Comparison of ENCODE assay signal across 21 cellular contexts in the genomic region with DNA sequence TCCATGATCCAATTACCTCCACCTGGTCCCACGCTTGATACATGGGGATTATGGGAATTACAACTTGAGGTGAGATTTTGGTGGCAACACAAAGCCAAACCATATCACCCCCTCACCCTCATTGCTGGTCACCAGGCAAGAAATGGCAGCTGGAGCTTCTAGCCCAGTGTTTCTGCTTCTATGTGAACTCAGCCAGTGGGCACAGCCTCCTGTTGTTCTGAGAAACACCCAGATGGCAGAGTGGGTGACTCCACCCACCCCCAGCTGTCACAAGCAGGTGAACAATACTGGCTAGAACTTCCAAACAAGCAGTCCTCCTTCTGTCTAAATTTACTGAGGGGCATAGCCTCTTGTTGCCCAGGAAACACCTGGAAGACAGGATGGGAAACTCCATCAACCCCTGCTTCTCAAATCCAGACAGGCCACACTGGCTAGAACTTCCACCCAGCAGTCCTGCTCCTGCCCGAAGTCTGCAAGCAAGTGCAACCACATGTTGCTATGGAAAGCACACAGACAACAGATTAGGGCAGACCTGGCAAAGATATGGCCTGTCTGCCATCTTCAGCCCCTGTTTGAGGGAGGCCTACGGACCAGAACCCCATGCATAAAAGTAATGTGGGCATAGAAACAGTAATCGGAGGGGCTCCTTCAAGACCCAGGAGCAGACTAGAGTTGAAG.
DNase-seq lines count a peak whose midpoint lies in the region; ATAC-seq, FAIRE-seq and TF ChIP-seq lines count a peak whose summit lies in the region.
"Had no signal": no experiment of that assay in that cellular context is flagged by ENCODE, and none has a peak within 500 bp of the region (broad histone marks: within the 10 kb centered on the region; RNA-seq: fewer than 3 reads in every experiment).

No MANE protein-coding gene starts in this region.

- H3K4me3 ChIP-seq in pancreas, result peak overlapping the region in 1 of 4 donors; percentile 20
- H3K4me3 ChIP-seq in psoas muscle, result no peak overlapping the region
- H3K4me3 ChIP-seq: SJCRH30 had no signal

- H3K9me3 ChIP-seq in pancreas (no peaks in the 10 kb centered on the region), psoas muscle (no peaks in the 10 kb centered on the region)
- H3K9me3 ChIP-seq: SJCRH30 had no signal

- H3K27me3 ChIP-seq in pancreas, result no peaks in the 10 kb centered on the region
- no peaks in the 10 kb centered on the region for H3K27me3 ChIP-seq in psoas muscle (ENCODE audit: insufficient read depth in 3 of 3, low read length in 2 of 3)
- H3K27me3 ChIP-seq: SJCRH30 had no signal

- intact Hi-C loops in pancreas (cut with DNase I), result no loop called here
- intact Hi-C loops in psoas muscle (cut with DNase I), result no loop called here

- TF ChIP-seq CTCF in pancreas (IDR thresholded peaks at IDR 0.05), result no peak
- no peak for TF ChIP-seq CTCF in psoas muscle (IDR thresholded peaks at IDR 0.05)

- TF ChIP-seq POLR2A in GM12891 (IDR thresholded peaks at IDR 0.05; ENCODE audit: low read depth, low read length), result no peak

- H3K27ac ChIP-seq in pancreas (peak overlapping the region; percentile 71 to 82 (median 79)), psoas muscle (no peak overlapping the region)
- H3K27ac ChIP-seq: SJCRH30 had no signal

- 56 to 59% methylated on average over 4 of the region's 4 CpGs for WGBS in pancreas, 2 donors
- WGBS in psoas muscle, 3 donors, result 80 to 88% (median 88%) methylated on average over 4 of the region's 4 CpGs

- FAIRE-seq in pancreas (lab: Jason Lieb, UNC) (no peak), GM12891 (lab: Jason Lieb, UNC) (no peak)
- FAIRE-seq: H54 had no signal

- DNase-seq in NCI-H1694 treated with DMSO at 0.1 percent for 48 hours (lab: John Stamatoyannopoulos, UW) (peak; percentile 86), NCI-H524 (lab: John Stamatoyannopoulos, UW) (peak; percentile 90 to 98), RPMI8226 (peak; percentile 24), pancreas (peak; percentile 63 to 86 (median 81)), HPDE6-E6E7 (ENCODE audit: extremely low spot score) (no peak), GM12891 (ENCODE audit: insufficient read length, low spot score) (no peak), psoas muscle (no peak)
- DNase-seq: C1 segment of cervical spinal cord; CD4-positive, alpha-beta memory T cell; COR-L47; DND-41; KBM-7; NCI-H1105 treated with DMSO at 0.1 percent for 48 hours; NCI-H146; NCI-H2081; NCI-H526; T-helper 17 cell had no signal

- H3K36me3 ChIP-seq in pancreas (no peaks in the 10 kb centered on the region), psoas muscle (ENCODE audit: insufficient read depth in 1 of 2, low read depth in 1 of 2) (no peaks in the 10 kb centered on the region)
- H3K36me3 ChIP-seq: SJCRH30 had no signal

- ATAC-seq in pancreas, result peak; percentile 86 to 91 (median 90)
- no peak for ATAC-seq in psoas muscle
- ATAC-seq: Right ventricle myocardium inferior, SK-N-SH treated with all-trans-retinoic acid at 6 μM for 48 hours, T-helper 17 cell had no signal

- H3K4me1 ChIP-seq in pancreas, result peaks cover 0 to 4% (median 0%) of the 10 kb centered on the region in 3 donors
- no peaks in the 10 kb centered on the region for H3K4me1 ChIP-seq in psoas muscle
- H3K4me1 ChIP-seq: SJCRH30 had no signal

TF ChIP-seq in GM12891, 5 proteins besides CTCF, POLR2A, EP300 and RAD21:
- TF ChIP-seq POLR2AphosphoS5 (IDR thresholded peaks at IDR 0.05; ENCODE audit: low read depth, low read length) (no peak), POU2F2 (IDR thresholded peaks at IDR 0.05; ENCODE audit: low read depth, low read length) (no peak), TAF1 (IDR thresholded peaks at IDR 0.05; ENCODE audit: low read depth, low read length) (no peak), PAX5 (IDR thresholded peaks at IDR 0.05; ENCODE audit: insufficient read depth, low read length, severe bottlenecking) (no peak), SPI1 (IDR thresholded peaks at IDR 0.05; ENCODE audit: low read depth, low read length) (no peak)

Comparison
In these comparisons a context has a peak if more than half of its experiments do, and no peak if none do; other contexts are left out.
1. DNase-seq: peak in NCI-H1694 treated with DMSO at 0.1 percent for 48 hours (single experiment), NCI-H524 (2 of 2), RPMI8226 (single experiment) and pancreas (6 of 6); none in HPDE6-E6E7 (single experiment), GM12891 (single experiment) and psoas muscle (0 of 2).
2. ATAC-seq: peak in pancreas (4 of 4); none in psoas muscle (0 of 4).